In genomic region chr19:16594131-16594586, GRCh38 we compare ENCODE assay signal across 10 cellular contexts. TPM values are rescaled to one million over a fixed set of nuclear protein-coding genes. Genes with fewer than 3 reads are reported as not detected.
DNase-seq lines count a peak whose midpoint lies in the region; ATAC-seq and TF ChIP-seq lines count a peak whose summit lies in the region.
"Had no signal": no experiment of that assay in that cellular context is flagged by ENCODE, and none has a peak within 500 bp of the region (broad histone marks: within the 10 kb centered on the region; RNA-seq: fewer than 3 reads in every experiment).

No MANE protein-coding gene starts in this region.

- no peaks in the 10 kb centered on the region for H3K27me3 ChIP-seq in CD4-positive, alpha-beta T cell (ENCODE audit: control insufficient read depth, insufficient read depth, low read length)

- no peaks in the 10 kb centered on the region for H3K9me3 ChIP-seq in CD4-positive, alpha-beta T cell (ENCODE audit: control insufficient read depth, low read length)

- 42 to 76% methylated on average over 5 to 10 of the region's 10 CpGs for whole genome bisulfite sequencing in lower leg skin, 2 donors

- H3K27ac Mint-ChIP-seq in CD4-positive, alpha-beta T cell = peak overlapping the region; percentile 89
- peak overlapping the region; percentile 89 for H3K27ac Mint-ChIP-seq in T-helper 2 cell treated with Interferon-gamma antibody and Interleukin-4, amounts not matched to agents 5 μg/mL and 100 μg/mL, for 36 hours
- peak overlapping the region; percentile 91 to 96 for H3K27ac Mint-ChIP-seq in effector memory CD8-positive, alpha-beta T cell

- H3K4me3 Mint-ChIP-seq in CD4-positive, alpha-beta T cell = peak overlapping the region; percentile 83
- peak overlapping the region; percentile 80 for H3K4me3 Mint-ChIP-seq in T-helper 2 cell treated with Interferon-gamma antibody and Interleukin-4, amounts not matched to agents 5 μg/mL and 100 μg/mL, for 36 hours
- H3K4me3 Mint-ChIP-seq in effector memory CD8-positive, alpha-beta T cell = peak overlapping the region; percentile 77 to 80

- H3K27ac ChIP-seq in CD4-positive, alpha-beta T cell (ENCODE audit: low read depth, low read length) = peak overlapping the region; percentile 59
- no peak overlapping the region for H3K27ac ChIP-seq in caudate nucleus (ENCODE audit: low read depth, low read length)

- CTCF ChIA-PET in CD4-positive, alpha-beta T cell (lab: Charles Lee) = interaction anchor here (1.5 to 2.2 kb wide), 2 partner anchors 10 to 34 kb away, joined by 3 to 6 read pairs; partner anchors contain the start of gene MED26

- peak in 5 of 10 experiments; percentile 17 to 37 (median 32) for DNase-seq in CD4-positive, alpha-beta T cell
- DNase-seq in T-helper 2 cell treated with Interferon-gamma antibody and Interleukin-4, amounts not matched to agents 5 μg/mL and 100 μg/mL, for 36 hours (ENCODE audit: low spot score) = peak; percentile 56
- peak; percentile 55 to 68 (median 68) for DNase-seq in effector memory CD8-positive, alpha-beta T cell
- DNase-seq in caudate nucleus (lab: John Stamatoyannopoulos, UW) (no peak), lower leg skin (ENCODE audit: low spot score in 2 of 2) (no peak), midbrain (lab: John Stamatoyannopoulos, UW) (no peak), iPS-NIHi7 (ENCODE audit: extremely low spot score) (no peak)
- DNase-seq: DMS153, HCEC 1CT had no signal

- intact Hi-C loops in CD4-positive, alpha-beta T cell (cut with DNase I, micrococcal nuclease) = loop anchor here in 1 of 2 experiments (1.0 kb wide), 1 partner anchor 10 kb away; no protein-coding TSS in a partner anchor
- intact Hi-C loops in lower leg skin (cut with DNase I; ENCODE audit: low total_unique reads) = no loop called here

- no peaks in the 10 kb centered on the region for H3K36me3 Mint-ChIP-seq in CD4-positive, alpha-beta T cell (ENCODE audit: low read depth)
- peaks cover 3% of the 10 kb centered on the region for H3K36me3 Mint-ChIP-seq in T-helper 2 cell treated with Interferon-gamma antibody and Interleukin-4, amounts not matched to agents 5 μg/mL and 100 μg/mL, for 36 hours (ENCODE audit: low read depth)
- peaks cover 45% of the 10 kb centered on the region for H3K36me3 Mint-ChIP-seq in effector memory CD8-positive, alpha-beta T cell (ENCODE audit: insufficient read depth)

- H3K9me3 Mint-ChIP-seq in CD4-positive, alpha-beta T cell = no peaks in the 10 kb centered on the region
- no peaks in the 10 kb centered on the region for H3K9me3 Mint-ChIP-seq in T-helper 2 cell treated with Interferon-gamma antibody and Interleukin-4, amounts not matched to agents 5 μg/mL and 100 μg/mL, for 36 hours
- H3K9me3 Mint-ChIP-seq in effector memory CD8-positive, alpha-beta T cell = no peaks in the 10 kb centered on the region

- TF ChIP-seq CTCF in CD4-positive, alpha-beta T cell (IDR thresholded peaks at IDR 0.05) = no peak
- no peak for TF ChIP-seq CTCF in lower leg skin (IDR thresholded peaks at IDR 0.05)

- peak; percentile 50 for ATAC-seq in CD4-positive, alpha-beta T cell (ENCODE audit: poor library complexity)
- ATAC-seq in GM21447 (IDR thresholded peaks at IDR 0.05; ENCODE audit: unreplicated experiment) = peak; percentile 46
- ATAC-seq in effector memory CD8-positive, alpha-beta T cell (replicated peaks) = peak; percentile 83

- H3K4me3 ChIP-seq in lower leg skin (ENCODE audit: low read depth, poor library complexity, severe bottlenecking) = no peak overlapping the region

- POLR2A ChIA-PET in CD4-positive, alpha-beta T cell (lab: Charles Lee) = interaction anchor here (0.9 to 1.9 kb wide), 5 partner anchors 8 to 34 kb away, joined by 3 to 11 read pairs (median 7); partner anchors contain the start of genes MED26 and SLC35E1

- peaks cover 83% of the 10 kb centered on the region for H3K4me1 Mint-ChIP-seq in CD4-positive, alpha-beta T cell (ENCODE audit: low read depth)
- H3K4me1 Mint-ChIP-seq in T-helper 2 cell treated with Interferon-gamma antibody and Interleukin-4, amounts not matched to agents 5 μg/mL and 100 μg/mL, for 36 hours (ENCODE audit: low read depth) = peaks cover 50% of the 10 kb centered on the region
- peaks cover 51 to 52% of the 10 kb centered on the region in 2 donors for H3K4me1 Mint-ChIP-seq in effector memory CD8-positive, alpha-beta T cell (ENCODE audit: low read depth in 2 of 2)

- no peaks in the 10 kb centered on the region for H3K27me3 Mint-ChIP-seq in CD4-positive, alpha-beta T cell
- H3K27me3 Mint-ChIP-seq in T-helper 2 cell treated with Interferon-gamma antibody and Interleukin-4, amounts not matched to agents 5 μg/mL and 100 μg/mL, for 36 hours (ENCODE audit: low read depth) = no peaks in the 10 kb centered on the region
- H3K27me3 Mint-ChIP-seq in effector memory CD8-positive, alpha-beta T cell = no peaks in the 10 kb centered on the region

- TF ChIP-seq POLR2A in lower leg skin (IDR thresholded peaks at IDR 0.05) = no peak

RNA-seq across cellular contexts. Expression of gene SLC35E1, which starts 21.9 kb away (rescaled TPM):
- 10 to 100 TPM; 72.3 to 76.3 TPM for total RNA-seq in CD4-positive, alpha-beta T cell
- 10 to 100 TPM; 30.7 to 43.2 (median 39.2) TPM for total RNA-seq in lower leg skin

RNA-seq across cellular contexts. Expression of gene MED26, which starts 33.8 kb away (rescaled TPM):
- 10 to 100 TPM; 50.4 to 52.4 TPM for total RNA-seq in CD4-positive, alpha-beta T cell
- 10 to 100 TPM; 12.0 to 16.6 (median 14.5) TPM for total RNA-seq in lower leg skin

RNA-seq across cellular contexts. Expression of gene CHERP, which starts 51.9 kb away (rescaled TPM):
- 10 to 100 TPM; 47.1 to 48.2 TPM for total RNA-seq in CD4-positive, alpha-beta T cell
- total RNA-seq in lower leg skin = 10 to 100 TPM in 3 of 4 donors, 1 to 10 TPM in 1; 9.7 to 32.7 (median 12.6) TPM

Comparison
In these comparisons a context has a peak if more than half of its experiments do, and no peak if none do; other contexts are left out.
1. DNase-seq: peak in T-helper 2 cell treated with Interferon-gamma antibody and Interleukin-4, amounts not matched to agents 5 μg/mL and 100 μg/mL, for 36 hours (single experiment) and effector memory CD8-positive, alpha-beta T cell (3 of 3); none in caudate nucleus (0 of 61), lower leg skin (0 of 2), midbrain (single experiment) and iPS-NIHi7 (single experiment).
2. Peak in every context shown above with its lines, with median percentiles within 50 percentile points of each other: ATAC-seq, H3K27ac Mint-ChIP-seq and H3K4me3 Mint-ChIP-seq.